13 cellular contexts compared by ENCODE assay signal in genomic region chr16:27198451-27199234, GRCh38. TPM values are rescaled to one million over a fixed set of nuclear protein-coding genes. Genes with fewer than 3 reads are reported as not detected.
A peak's percentile ranks its signal among the peaks of the same experiment; 100 is the strongest.
DNase-seq lines count a peak whose midpoint lies in the region; ATAC-seq and FAIRE-seq lines count a peak whose summit lies in the region.
"Had no signal": no experiment of that assay in that cellular context is flagged by ENCODE, and none has a peak within 500 bp of the region (broad histone marks: within the 10 kb centered on the region; RNA-seq: fewer than 3 reads in every experiment).

No MANE protein-coding gene starts in this region.

- H3K4me3 Mint-ChIP-seq in activated naive CD4-positive, alpha-beta T cell treated with anti-CD3 and anti-CD28 coated beads, Interleukin-2, amount 50 U/mL, for 24 hours, result no peak overlapping the region
- no peak overlapping the region for H3K4me3 Mint-ChIP-seq in activated T-helper 1 cell treated with anti-CD3 and anti-CD28 coated beads, Interleukin-12 subunit alpha, Interleukin-12 subunit beta, Interleukin-2, Interleukin-4 antibody, amounts not matched to agents 30 ng/mL and 10 ng/mL and 1 ng/mL, durations not matched to agents 14 hours and 24 hours and 36 hours
- no peak overlapping the region for H3K4me3 Mint-ChIP-seq in stimulated activated effector memory CD8-positive, alpha-beta T cell treated with anti-CD3 and anti-CD28 coated beads, Interleukin-12 subunit alpha, Interleukin-12 subunit beta, amount 100 ng/mL, for 72 hours
- H3K4me3 Mint-ChIP-seq: type B pancreatic cell had no signal

- intact Hi-C loops in activated T-helper 1 cell treated with anti-CD3 and anti-CD28 coated beads, Interleukin-12 subunit alpha, Interleukin-12 subunit beta, Interleukin-2, Interleukin-4 antibody, amounts not matched to agents 30 ng/mL and 10 ng/mL and 1 ng/mL, durations not matched to agents 14 hours and 24 hours and 36 hours (cut with micrococcal nuclease), result loop anchor here (1.0 kb wide), 2 partner anchors 7 to 19 kb away; no protein-coding TSS in a partner anchor

- peaks cover 90% of the 10 kb centered on the region for H3K4me1 Mint-ChIP-seq in activated naive CD4-positive, alpha-beta T cell treated with anti-CD3 and anti-CD28 coated beads, Interleukin-2, amount 50 U/mL, for 24 hours
- peaks cover 77% of the 10 kb centered on the region for H3K4me1 Mint-ChIP-seq in activated T-helper 1 cell treated with anti-CD3 and anti-CD28 coated beads, Interleukin-12 subunit alpha, Interleukin-12 subunit beta, Interleukin-2, Interleukin-4 antibody, amounts not matched to agents 30 ng/mL and 10 ng/mL and 1 ng/mL, durations not matched to agents 14 hours and 24 hours and 36 hours (ENCODE audit: low read depth)
- H3K4me1 Mint-ChIP-seq in stimulated activated effector memory CD8-positive, alpha-beta T cell treated with anti-CD3 and anti-CD28 coated beads, Interleukin-12 subunit alpha, Interleukin-12 subunit beta, amount 100 ng/mL, for 72 hours, result peaks cover 70% of the 10 kb centered on the region

- no peaks in the 10 kb centered on the region for H3K36me3 Mint-ChIP-seq in activated naive CD4-positive, alpha-beta T cell treated with anti-CD3 and anti-CD28 coated beads, Interleukin-2, amount 50 U/mL, for 24 hours
- peaks cover 4% of the 10 kb centered on the region for H3K36me3 Mint-ChIP-seq in activated T-helper 1 cell treated with anti-CD3 and anti-CD28 coated beads, Interleukin-12 subunit alpha, Interleukin-12 subunit beta, Interleukin-2, Interleukin-4 antibody, amounts not matched to agents 30 ng/mL and 10 ng/mL and 1 ng/mL, durations not matched to agents 14 hours and 24 hours and 36 hours (ENCODE audit: low read depth)
- H3K36me3 Mint-ChIP-seq in stimulated activated effector memory CD8-positive, alpha-beta T cell treated with anti-CD3 and anti-CD28 coated beads, Interleukin-12 subunit alpha, Interleukin-12 subunit beta, amount 100 ng/mL, for 72 hours, result peaks cover 7% of the 10 kb centered on the region
- H3K36me3 Mint-ChIP-seq: type B pancreatic cell had no signal

- no peaks in the 10 kb centered on the region for H3K27me3 Mint-ChIP-seq in activated naive CD4-positive, alpha-beta T cell treated with anti-CD3 and anti-CD28 coated beads, Interleukin-2, amount 50 U/mL, for 24 hours
- no peaks in the 10 kb centered on the region for H3K27me3 Mint-ChIP-seq in activated T-helper 1 cell treated with anti-CD3 and anti-CD28 coated beads, Interleukin-12 subunit alpha, Interleukin-12 subunit beta, Interleukin-2, Interleukin-4 antibody, amounts not matched to agents 30 ng/mL and 10 ng/mL and 1 ng/mL, durations not matched to agents 14 hours and 24 hours and 36 hours (ENCODE audit: insufficient read depth)

- no peaks in the 10 kb centered on the region for H3K9me3 Mint-ChIP-seq in activated naive CD4-positive, alpha-beta T cell treated with anti-CD3 and anti-CD28 coated beads, Interleukin-2, amount 50 U/mL, for 24 hours
- H3K9me3 Mint-ChIP-seq in activated T-helper 1 cell treated with anti-CD3 and anti-CD28 coated beads, Interleukin-12 subunit alpha, Interleukin-12 subunit beta, Interleukin-2, Interleukin-4 antibody, amounts not matched to agents 30 ng/mL and 10 ng/mL and 1 ng/mL, durations not matched to agents 14 hours and 24 hours and 36 hours, result peaks cover 7% of the 10 kb centered on the region
- H3K9me3 Mint-ChIP-seq in stimulated activated effector memory CD8-positive, alpha-beta T cell treated with anti-CD3 and anti-CD28 coated beads, Interleukin-12 subunit alpha, Interleukin-12 subunit beta, amount 100 ng/mL, for 72 hours, result no peaks in the 10 kb centered on the region
- H3K9me3 Mint-ChIP-seq: type B pancreatic cell had no signal

- no peak for FAIRE-seq in RCC 7860 (lab: Jason Lieb, UNC)

- DNase-seq in activated naive CD4-positive, alpha-beta T cell (lab: John Stamatoyannopoulos, UW), result no peak
- DNase-seq in NAMALWA (ENCODE audit: low spot score) (peak; percentile 98), COLO829 (ENCODE audit: low spot score) (no peak), NCI-H1105 (lab: John Stamatoyannopoulos, UW) (no peak), RCC 7860 (ENCODE audit: low spot score) (no peak)
- DNase-seq in activated T-helper 1 cell treated with anti-CD3 and anti-CD28 coated beads, Interleukin-12 subunit alpha, Interleukin-12 subunit beta, Interleukin-2, Interleukin-4 antibody, amounts not matched to agents 30 ng/mL and 10 ng/mL and 1 ng/mL, durations not matched to agents 14 hours and 24 hours and 36 hours (ENCODE audit: low spot score), result no peak
- DNase-seq in stimulated activated effector memory CD8-positive, alpha-beta T cell treated with anti-CD3 and anti-CD28 coated beads, Interleukin-12 subunit alpha, Interleukin-12 subunit beta, amount 100 ng/mL, for 72 hours (ENCODE audit: low spot score in 2 of 2), result no peak
- DNase-seq: NCI-H1694 treated with DMSO at 0.1 percent for 48 hours, NCI-H774, psoas muscle, SHP77 had no signal

- H3K27ac Mint-ChIP-seq in activated naive CD4-positive, alpha-beta T cell treated with anti-CD3 and anti-CD28 coated beads, Interleukin-2, amount 50 U/mL, for 24 hours, result peak overlapping the region; percentile 76
- peak overlapping the region; percentile 18 for H3K27ac Mint-ChIP-seq in activated T-helper 1 cell treated with anti-CD3 and anti-CD28 coated beads, Interleukin-12 subunit alpha, Interleukin-12 subunit beta, Interleukin-2, Interleukin-4 antibody, amounts not matched to agents 30 ng/mL and 10 ng/mL and 1 ng/mL, durations not matched to agents 14 hours and 24 hours and 36 hours
- H3K27ac Mint-ChIP-seq in stimulated activated effector memory CD8-positive, alpha-beta T cell treated with anti-CD3 and anti-CD28 coated beads, Interleukin-12 subunit alpha, Interleukin-12 subunit beta, amount 100 ng/mL, for 72 hours, result peak overlapping the region; percentile 89
- H3K27ac Mint-ChIP-seq: type B pancreatic cell had no signal

- no peak for ATAC-seq in stimulated activated effector memory CD8-positive, alpha-beta T cell treated with anti-CD3 and anti-CD28 coated beads, Interleukin-12 subunit alpha, Interleukin-12 subunit beta, amount 100 ng/mL, for 72 hours
- ATAC-seq: psoas muscle had no signal

RNA-seq across cellular contexts. Expression of gene KDM8, which starts 4.7 kb away (rescaled TPM):
- total RNA-seq in activated T-helper 1 cell treated with anti-CD3 and anti-CD28 coated beads, Interleukin-12 subunit alpha, Interleukin-12 subunit beta, Interleukin-2, Interleukin-4 antibody, amounts not matched to agents 30 ng/mL and 10 ng/mL and 1 ng/mL, durations not matched to agents 14 hours and 24 hours and 36 hours, result 12.5 and 14.5 TPM in 2 replicates

Comparison
In these comparisons a context has a peak if more than half of its experiments do, and no peak if none do; other contexts are left out.
1. H3K27ac Mint-ChIP-seq: peak in every context shown above with its lines; median percentile 89 in stimulated activated effector memory CD8-positive, alpha-beta T cell treated with anti-CD3 and anti-CD28 coated beads, Interleukin-12 subunit alpha, Interleukin-12 subunit beta, amount 100 ng/mL, for 72 hours; 76 in activated naive CD4-positive, alpha-beta T cell treated with anti-CD3 and anti-CD28 coated beads, Interleukin-2, amount 50 U/mL, for 24 hours; 18 in activated T-helper 1 cell treated with anti-CD3 and anti-CD28 coated beads, Interleukin-12 subunit alpha, Interleukin-12 subunit beta, Interleukin-2, Interleukin-4 antibody, amounts not matched to agents 30 ng/mL and 10 ng/mL and 1 ng/mL, durations not matched to agents 14 hours and 24 hours and 36 hours.